7 cellular contexts compared by ENCODE assay signal in genomic region chr10:102745157-102745556, GRCh38. TPM values are rescaled to one million over a fixed set of nuclear protein-coding genes. Genes with fewer than 3 reads are reported as not detected.
DNase-seq lines count a peak whose midpoint lies in the region; ATAC-seq lines count a peak whose summit lies in the region.

No MANE protein-coding gene starts in this region.

- H3K4me3 Mint-ChIP-seq in activated T-helper 2 cell treated with anti-CD3 and anti-CD28 coated beads, Interferon-gamma antibody, Interleukin-2, Interleukin-4, amounts not matched to agents 10 μg/mL and 5 μg/mL and 100 μg/mL, durations not matched to agents 14 hours and 24 hours and 36 hours (ENCODE audit: low read depth): peak overlapping the region; percentile 89
- peak overlapping the region; percentile 88 to 100 (median 92) for H3K4me3 Mint-ChIP-seq in immature natural killer cell
- H3K4me3 Mint-ChIP-seq in stimulated activated naive B cell treated with anti-CD40 and anti-IgM and Interleukin-4, amounts not matched to agents 10 μg/mL and 1 μg/mL and 100 μg/mL, for 72 hours: peak overlapping the region; percentile 85 to 89

- intact Hi-C loops in activated T-helper 2 cell treated with anti-CD3 and anti-CD28 coated beads, Interferon-gamma antibody, Interleukin-2, Interleukin-4, amounts not matched to agents 10 μg/mL and 5 μg/mL and 100 μg/mL, durations not matched to agents 14 hours and 24 hours and 36 hours (cut with micrococcal nuclease): no loop called here

- 90% methylated on average over 4 of the region's 4 CpGs for WGBS in HUES64

- no peaks in the 10 kb centered on the region for H3K27me3 Mint-ChIP-seq in activated T-helper 2 cell treated with anti-CD3 and anti-CD28 coated beads, Interferon-gamma antibody, Interleukin-2, Interleukin-4, amounts not matched to agents 10 μg/mL and 5 μg/mL and 100 μg/mL, durations not matched to agents 14 hours and 24 hours and 36 hours (ENCODE audit: low read depth)
- peaks cover 2 to 7% (median 7%) of the 10 kb centered on the region in 3 donors for H3K27me3 Mint-ChIP-seq in immature natural killer cell (ENCODE audit: low read depth in 3 of 3)
- H3K27me3 Mint-ChIP-seq in stimulated activated naive B cell treated with anti-CD40 and anti-IgM and Interleukin-4, amounts not matched to agents 10 μg/mL and 1 μg/mL and 100 μg/mL, for 72 hours: no peaks in the 10 kb centered on the region

- H3K9ac ChIP-seq in HUES64 (ENCODE audit: low read depth, low read length): no peak overlapping the region

- ATAC-seq in stimulated activated naive B cell treated with anti-CD40 and anti-IgM and Interleukin-4, amounts not matched to agents 10 μg/mL and 1 μg/mL and 100 μg/mL, for 72 hours (replicated peaks): no peak
- no peak for ATAC-seq in HG02798 (IDR thresholded peaks at IDR 0.05; ENCODE audit: poor library complexity, unreplicated experiment)
- no peak for ATAC-seq in GM21825 (IDR thresholded peaks at IDR 0.05; ENCODE audit: unreplicated experiment)
- ATAC-seq in GM18502 (IDR thresholded peaks at IDR 0.05; ENCODE audit: poor library complexity, unreplicated experiment): no peak

- peaks cover 38% of the 10 kb centered on the region for H3K4me1 Mint-ChIP-seq in activated T-helper 2 cell treated with anti-CD3 and anti-CD28 coated beads, Interferon-gamma antibody, Interleukin-2, Interleukin-4, amounts not matched to agents 10 μg/mL and 5 μg/mL and 100 μg/mL, durations not matched to agents 14 hours and 24 hours and 36 hours (ENCODE audit: low read depth)
- H3K4me1 Mint-ChIP-seq in immature natural killer cell: peaks cover 43 to 56% of the 10 kb centered on the region in 2 donors
- peaks cover 28 to 49% of the 10 kb centered on the region in 2 donors for H3K4me1 Mint-ChIP-seq in stimulated activated naive B cell treated with anti-CD40 and anti-IgM and Interleukin-4, amounts not matched to agents 10 μg/mL and 1 μg/mL and 100 μg/mL, for 72 hours

- H3K4me1 ChIP-seq in HUES64 (ENCODE audit: insufficient read depth, low read length): 0 out of 2 replicates have a peak, but pooled peaks cover 7% of the 10 kb centered on the region

- H3K27ac ChIP-seq in HUES64 (ENCODE audit: low read depth, low read length): no peak overlapping the region

- peaks cover 5% of the 10 kb centered on the region for H3K9me3 Mint-ChIP-seq in activated T-helper 2 cell treated with anti-CD3 and anti-CD28 coated beads, Interferon-gamma antibody, Interleukin-2, Interleukin-4, amounts not matched to agents 10 μg/mL and 5 μg/mL and 100 μg/mL, durations not matched to agents 14 hours and 24 hours and 36 hours
- H3K9me3 Mint-ChIP-seq in immature natural killer cell: no peaks in the 10 kb centered on the region
- peaks cover 3 to 5% of the 10 kb centered on the region in 2 donors for H3K9me3 Mint-ChIP-seq in stimulated activated naive B cell treated with anti-CD40 and anti-IgM and Interleukin-4, amounts not matched to agents 10 μg/mL and 1 μg/mL and 100 μg/mL, for 72 hours

- no peak for DNase-seq in activated T-helper 2 cell treated with anti-CD3 and anti-CD28 coated beads, Interferon-gamma antibody, Interleukin-2, Interleukin-4, amounts not matched to agents 10 μg/mL and 5 μg/mL and 100 μg/mL, durations not matched to agents 14 hours and 24 hours and 36 hours (ENCODE audit: low spot score)
- no peak for DNase-seq in immature natural killer cell
- no peak for DNase-seq in stimulated activated naive B cell treated with anti-CD40 and anti-IgM and Interleukin-4, amounts not matched to agents 10 μg/mL and 1 μg/mL and 100 μg/mL, for 72 hours

- H3K9me3 ChIP-seq in HUES64 (ENCODE audit: insufficient read depth, low read depth, low read length): no peaks in the 10 kb centered on the region

- H3K36me3 ChIP-seq in HUES64 (ENCODE audit: insufficient read depth, low read length): no peaks in the 10 kb centered on the region

- H3K4me3 ChIP-seq in HUES64 (ENCODE audit: low read length): peak overlapping the region; percentile 83

- H3K27ac Mint-ChIP-seq in activated T-helper 2 cell treated with anti-CD3 and anti-CD28 coated beads, Interferon-gamma antibody, Interleukin-2, Interleukin-4, amounts not matched to agents 10 μg/mL and 5 μg/mL and 100 μg/mL, durations not matched to agents 14 hours and 24 hours and 36 hours: no peak overlapping the region
- H3K27ac Mint-ChIP-seq in immature natural killer cell: peak overlapping the region; percentile 57 to 95 (median 90)
- H3K27ac Mint-ChIP-seq in stimulated activated naive B cell treated with anti-CD40 and anti-IgM and Interleukin-4, amounts not matched to agents 10 μg/mL and 1 μg/mL and 100 μg/mL, for 72 hours: no peak overlapping the region

- no peaks in the 10 kb centered on the region for H3K27me3 ChIP-seq in HUES64 (ENCODE audit: insufficient read depth, low read length)

- H3K36me3 Mint-ChIP-seq in activated T-helper 2 cell treated with anti-CD3 and anti-CD28 coated beads, Interferon-gamma antibody, Interleukin-2, Interleukin-4, amounts not matched to agents 10 μg/mL and 5 μg/mL and 100 μg/mL, durations not matched to agents 14 hours and 24 hours and 36 hours (ENCODE audit: low read depth): peaks cover 9% of the 10 kb centered on the region
- peaks cover 0 to 8% (median 0%) of the 10 kb centered on the region in 3 donors for H3K36me3 Mint-ChIP-seq in immature natural killer cell
- H3K36me3 Mint-ChIP-seq in stimulated activated naive B cell treated with anti-CD40 and anti-IgM and Interleukin-4, amounts not matched to agents 10 μg/mL and 1 μg/mL and 100 μg/mL, for 72 hours: peaks cover 12% of the 10 kb centered on the region in 2 donors

RNA-seq across cellular contexts. Expression of gene WBP1L, which starts 1.4 kb away (rescaled TPM):
- polyA plus RNA-seq in HUES64 (2013, experiment 1 of 2): 16.6 TPM
- 18.1 TPM for polyA plus RNA-seq in HUES64 (2013, experiment 2 of 2)
- total RNA-seq in activated T-helper 2 cell treated with anti-CD3 and anti-CD28 coated beads, Interferon-gamma antibody, Interleukin-2, Interleukin-4, amounts not matched to agents 10 μg/mL and 5 μg/mL and 100 μg/mL, durations not matched to agents 14 hours and 24 hours and 36 hours: 18.0 and 19.9 TPM in 2 replicates
- 10 to 100 TPM; 34.1 to 53.1 (median 35.2) TPM for polyA plus RNA-seq in immature natural killer cell

RNA-seq across cellular contexts. Expression of gene SFXN2, which starts 30.7 kb away (rescaled TPM):
- polyA plus RNA-seq in HUES64 (2013, experiment 1 of 2): 16.4 TPM
- polyA plus RNA-seq in HUES64 (2013, experiment 2 of 2): 14.4 TPM
- total RNA-seq in activated T-helper 2 cell treated with anti-CD3 and anti-CD28 coated beads, Interferon-gamma antibody, Interleukin-2, Interleukin-4, amounts not matched to agents 10 μg/mL and 5 μg/mL and 100 μg/mL, durations not matched to agents 14 hours and 24 hours and 36 hours: 52.2 and 54.0 TPM in 2 replicates
- 1 to 10 TPM; 4.9 to 9.6 (median 7.9) TPM for polyA plus RNA-seq in immature natural killer cell

RNA-seq across cellular contexts. Expression of gene ARL3, which starts 31.0 kb away (rescaled TPM):
- polyA plus RNA-seq in HUES64 (2013, experiment 1 of 2): 18.4 TPM
- polyA plus RNA-seq in HUES64 (2013, experiment 2 of 2): 22.4 TPM
- 11.1 and 12.2 TPM in 2 replicates for total RNA-seq in activated T-helper 2 cell treated with anti-CD3 and anti-CD28 coated beads, Interferon-gamma antibody, Interleukin-2, Interleukin-4, amounts not matched to agents 10 μg/mL and 5 μg/mL and 100 μg/mL, durations not matched to agents 14 hours and 24 hours and 36 hours
- polyA plus RNA-seq in immature natural killer cell: 1 to 10 TPM; 2.6 to 3.9 (median 3.6) TPM

Comparison
In these comparisons a context has a peak if more than half of its experiments do, and no peak if none do; other contexts are left out.
1. H3K27ac Mint-ChIP-seq: peak in immature natural killer cell (6 of 6); none in activated T-helper 2 cell treated with anti-CD3 and anti-CD28 coated beads, Interferon-gamma antibody, Interleukin-2, Interleukin-4, amounts not matched to agents 10 μg/mL and 5 μg/mL and 100 μg/mL, durations not matched to agents 14 hours and 24 hours and 36 hours (single experiment) and stimulated activated naive B cell treated with anti-CD40 and anti-IgM and Interleukin-4, amounts not matched to agents 10 μg/mL and 1 μg/mL and 100 μg/mL, for 72 hours (single experiment).
2. Peak in every context shown above with its lines, with median percentiles within 50 percentile points of each other: H3K4me3 Mint-ChIP-seq.